Comparison of ENCODE assay signal across 8 cellular contexts in the genomic region with DNA sequence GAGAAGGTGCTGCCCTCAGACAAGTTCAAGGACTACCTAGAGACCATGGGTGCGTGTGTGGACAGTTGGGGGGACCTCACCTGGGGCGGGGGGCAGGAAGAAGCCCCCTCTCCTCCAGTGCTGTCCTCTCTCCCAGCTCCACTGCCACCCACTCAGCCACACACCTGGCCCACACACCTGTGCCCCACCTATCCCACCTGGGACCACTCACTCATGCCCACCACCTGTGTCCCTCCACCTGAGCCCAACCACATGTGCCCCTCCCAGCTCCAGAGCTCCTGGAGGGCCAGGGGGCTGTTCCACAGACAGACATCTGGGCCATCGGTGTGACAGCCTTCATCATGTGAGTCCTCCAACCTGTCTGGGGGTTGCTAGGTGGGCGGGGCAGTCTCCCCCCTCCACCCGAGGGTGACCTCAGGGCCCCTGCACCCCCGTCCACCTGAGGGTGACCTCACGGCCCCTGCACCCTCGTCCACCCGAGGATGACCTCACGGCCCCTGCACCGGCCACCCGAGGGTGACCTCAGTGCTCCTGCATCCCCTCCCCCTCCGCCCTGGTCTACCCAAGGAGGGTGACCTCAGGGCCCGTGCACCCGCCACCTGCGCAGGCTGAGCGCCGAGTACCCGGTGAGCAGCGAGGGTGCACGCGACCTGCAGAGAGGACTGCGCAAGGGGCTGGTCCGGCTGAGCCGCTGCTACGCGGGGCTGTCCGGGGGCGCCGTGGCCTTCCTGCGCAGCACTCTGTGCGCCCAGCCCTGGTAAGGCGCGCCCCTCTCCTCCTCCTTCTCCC. TPM values are rescaled to one million over a fixed set of nuclear protein-coding genes. Genes with fewer than 3 reads are reported as not detected.
DNase-seq lines count a peak whose midpoint lies in the region; ATAC-seq and TF ChIP-seq lines count a peak whose summit lies in the region.

No MANE protein-coding gene starts in this region.

- peak; percentile 29 for ATAC-seq in esophagus mucosa
- no peak for ATAC-seq in HG03354 (IDR thresholded peaks at IDR 0.05; ENCODE audit: poor library complexity, severe bottlenecking, unreplicated experiment)

- H3K4me2 ChIP-seq in osteoblast (ENCODE audit: insufficient read depth, low read length): no peak overlapping the region

- H3K4me1 ChIP-seq in osteoblast (ENCODE audit: insufficient read depth, low read length): peaks cover 13% of the 10 kb centered on the region

- H3K27me3 ChIP-seq in osteoblast (ENCODE audit: insufficient read depth, low read length): peaks cover 6% of the 10 kb centered on the region

- DNase-seq in D341Med (ENCODE audit: low spot score) (peak; percentile 89), RPMI8226 (peak; percentile 66), osteoblast (ENCODE audit: insufficient read length, low spot score, missing footprints) (peak; percentile 50), foreskin melanocyte (no peak), inferior parietal cortex (ENCODE audit: extremely low spot score) (no peak), NCI-H526 treated with DMSO at 0.1 percent for 48 hours (lab: John Stamatoyannopoulos, UW) (no peak)

- no peaks in the 10 kb centered on the region for H3K36me3 ChIP-seq in osteoblast (ENCODE audit: insufficient read depth, low read length)

- H3K79me2 ChIP-seq in osteoblast (ENCODE audit: insufficient read depth, low read length): no peaks in the 10 kb centered on the region

- H3K9me3 ChIP-seq in osteoblast (ENCODE audit: low read depth, low read length): no peaks in the 10 kb centered on the region

- H2AFZ ChIP-seq in osteoblast (ENCODE audit: low read length): no peak overlapping the region

- H3K27ac ChIP-seq in osteoblast (ENCODE audit: low read depth, low read length): no peak overlapping the region

- H3K4me3 ChIP-seq in osteoblast (ENCODE audit: insufficient read depth, low read length): no peak overlapping the region

- H4K20me1 ChIP-seq in osteoblast (ENCODE audit: insufficient read depth, low read length): no peaks in the 10 kb centered on the region

- TF ChIP-seq CTCF in osteoblast (IDR thresholded peaks at IDR 0.05; ENCODE audit: extremely low read depth, low read depth, low read length): no peak

RNA-seq across cellular contexts. Expression of gene TRIM11, which starts 28.8 kb away (rescaled TPM):
- total RNA-seq in esophagus mucosa (20.7 TPM), osteoblast (22.1 and 25.7 TPM in 2 replicates)

RNA-seq across cellular contexts. Expression of gene TRIM17, which starts 38.8 kb away (rescaled TPM):
- total RNA-seq in esophagus mucosa (1.3 TPM), osteoblast (under 0.01 TPM in 1 of 2 replicates, not detected in the other)

Comparison
In these comparisons a context has a peak if more than half of its experiments do, and no peak if none do; other contexts are left out.
1. DNase-seq: peak in D341Med (single experiment), RPMI8226 (single experiment) and osteoblast (single experiment); none in foreskin melanocyte (single experiment), inferior parietal cortex (single experiment) and NCI-H526 treated with DMSO at 0.1 percent for 48 hours (single experiment).